Comparison of ENCODE assay signal across 9 cellular contexts in genomic region chr17:7022791-7023571, GRCh38. TPM values are rescaled to one million over a fixed set of nuclear protein-coding genes. Genes with fewer than 3 reads are reported as not detected.
DNase-seq lines count a peak whose midpoint lies in the region; ATAC-seq and TF ChIP-seq lines count a peak whose summit lies in the region.
"Had no signal": no experiment of that assay in that cellular context is flagged by ENCODE, and none has a peak within 500 bp of the region (broad histone marks: within the 10 kb centered on the region; RNA-seq: fewer than 3 reads in every experiment).

Gene BCL6B (plus strand): TSS chr17:7023050. CDS start chr17:7023672, 622 bp downstream.

- H3K27me3 Mint-ChIP-seq in T-helper 1 cell treated with Interleukin-12 subunit alpha and Interleukin-12 subunit beta and Interleukin-4 antibody, amounts not matched to agents 30 μg/mL and 1 μg/mL, for 36 hours (ENCODE audit: low read depth) = no peaks in the 10 kb centered on the region

- H3K9me3 ChIP-seq in left lung (no peaks in the 10 kb centered on the region), thyroid gland (no peaks in the 10 kb centered on the region)

- peak within 1 kb of the TSS; percentile 88 for H3K27ac Mint-ChIP-seq in T-helper 1 cell treated with Interleukin-12 subunit alpha and Interleukin-12 subunit beta and Interleukin-4 antibody, amounts not matched to agents 30 μg/mL and 1 μg/mL, for 36 hours

- intact Hi-C loops in left lung (cut with DNase I) (no loop called here), thyroid gland (cut with DNase I) (no loop called here)

- H3K4me1 Mint-ChIP-seq in T-helper 1 cell treated with Interleukin-12 subunit alpha and Interleukin-12 subunit beta and Interleukin-4 antibody, amounts not matched to agents 30 μg/mL and 1 μg/mL, for 36 hours (ENCODE audit: low read depth) = peaks cover 54% of the 10 kb centered on the region

- H3K36me3 Mint-ChIP-seq in T-helper 1 cell treated with Interleukin-12 subunit alpha and Interleukin-12 subunit beta and Interleukin-4 antibody, amounts not matched to agents 30 μg/mL and 1 μg/mL, for 36 hours (ENCODE audit: low read depth) = peaks cover under 1% of the 10 kb centered on the region

- H3K9me3 Mint-ChIP-seq in T-helper 1 cell treated with Interleukin-12 subunit alpha and Interleukin-12 subunit beta and Interleukin-4 antibody, amounts not matched to agents 30 μg/mL and 1 μg/mL, for 36 hours = no peaks in the 10 kb centered on the region

- H3K4me1 ChIP-seq in left lung = peaks cover 6 to 53% of the 10 kb centered on the region in 2 donors
- peaks cover 17 to 62% of the 10 kb centered on the region in 2 donors for H3K4me1 ChIP-seq in thyroid gland

- H3K4me3 Mint-ChIP-seq in T-helper 1 cell treated with Interleukin-12 subunit alpha and Interleukin-12 subunit beta and Interleukin-4 antibody, amounts not matched to agents 30 μg/mL and 1 μg/mL, for 36 hours = peak within 1 kb of the TSS; percentile 69

- 13 to 16% methylated on average over 40 to 46 of the region's 46 CpGs for WGBS in thyroid gland, 2 donors

- peaks cover 0 to 15% of the 10 kb centered on the region in 2 donors for H3K27me3 ChIP-seq in left lung
- H3K27me3 ChIP-seq in thyroid gland = no peaks in the 10 kb centered on the region

- TF ChIP-seq CTCF in cardiac fibroblast (IDR thresholded peaks at IDR 0.05; ENCODE audit: low read depth, low read length) = no peak
- TF ChIP-seq CTCF in left lung (IDR thresholded peaks at IDR 0.05) = no peak
- no peak for TF ChIP-seq CTCF in thyroid gland (IDR thresholded peaks at IDR 0.05)

- no peaks in the 10 kb centered on the region for H3K36me3 ChIP-seq in left lung
- no peaks in the 10 kb centered on the region for H3K36me3 ChIP-seq in thyroid gland

- no peak for DNase-seq in T-helper 1 cell
- no peak for DNase-seq in cardiac fibroblast (ENCODE audit: low read depth in 2 of 2)
- DNase-seq in left lung = no peak
- DNase-seq in thyroid gland = no peak
- DNase-seq in KBM-7 = no peak
- DNase-seq: ACHN had no signal

- H3K27ac ChIP-seq in left lung = peak within 1 kb of the TSS; percentile 76 to 86
- H3K27ac ChIP-seq in thyroid gland = peak within 1 kb of the TSS; percentile 65 to 84 (median 75)

- in situ Hi-C loops in KBM-7 (cut with MboI; ENCODE audit: low pct_unique_long_range_greater_than_20kb, low sequenced_read_pairs) = no loop called here

- ATAC-seq in left lung (no peak), HG03432 (IDR thresholded peaks at IDR 0.05; ENCODE audit: unreplicated experiment) (no peak), GM19023 (IDR thresholded peaks at IDR 0.05; ENCODE audit: unreplicated experiment) (no peak)

- H3K4me3 ChIP-seq in cardiac fibroblast (replicated peaks in 1 of 2; ENCODE audit: low read depth in 2 of 2, low read length in 2 of 2) = peak within 1 kb of the TSS; percentile 25 to 43
- peak within 1 kb of the TSS; percentile 19 to 51 for H3K4me3 ChIP-seq in left lung
- H3K4me3 ChIP-seq in thyroid gland (replicated peaks in 1 of 3) = peak within 1 kb of the TSS in 1 of 3 donors; percentile 18

- no peak for TF ChIP-seq POLR2A in thyroid gland (IDR thresholded peaks at IDR 0.05)

RNA-seq across cellular contexts. Expression of gene BCL6B, which starts in this region (rescaled TPM):
- total RNA-seq in left lung (10 to 100 TPM; 13.3 to 17.2 TPM), thyroid gland (10 to 100 TPM in 2 of 4 donors, 1 to 10 TPM in 2; 3.1 to 18.9 (median 7.6) TPM)
